ENCODE assay signal across 24 cellular contexts in genomic region chr2:197914778-197915177, GRCh38.
A peak's percentile ranks its signal among the peaks of the same experiment; 100 is the strongest.
DNase-seq lines count a peak whose midpoint lies in the region; ATAC-seq, FAIRE-seq and TF ChIP-seq lines count a peak whose summit lies in the region.
"Had no signal": no experiment of that assay in that cellular context is flagged by ENCODE, and none has a peak within 500 bp of the region (broad histone marks: within the 10 kb centered on the region; RNA-seq: fewer than 3 reads in every experiment).

No MANE protein-coding gene starts in this region.

- CTCF ChIA-PET in SK-N-SH (lab: Yijun Ruan, JAX) = interaction anchor here (0.9 kb wide), 1 partner anchor 23 kb away, joined by 3 read pairs; no protein-coding TSS in a partner anchor

- POLR2A ChIA-PET in SK-N-SH (lab: Yijun Ruan, JAX) = no interaction called here

- peaks cover 6% of the 10 kb centered on the region for H3F3A ChIP-seq in SK-N-SH (replicated peaks; ENCODE audit: insufficient read depth)

- DNase-seq in SK-N-SH = no peak
- peak; percentile 42 for DNase-seq in AG10803 (ENCODE audit: low read depth)
- DNase-seq in bronchial epithelial cell (ENCODE audit: low read depth) = peak; percentile 7
- DNase-seq in NCI-H82 treated with DMSO at 0.1 percent for 48 hours (lab: John Stamatoyannopoulos, UW; ENCODE audit: unreplicated experiment) = no peak
- DNase-seq in ascending aorta (ENCODE audit: low spot score in 2 of 2) = no peak
- DNase-seq: ACHN; Calu3; CD8-positive, alpha-beta T cell; GOT3; NCI-H1105; NCI-H2029 treated with DMSO at 0.1 percent for 48 hours; NCI-H345; NCI-H524; NCI-H774; Peyer's patch had no signal

- no peak for TF ChIP-seq RAD21 in SK-N-SH (IDR thresholded peaks at IDR 0.05; ENCODE audit: low read length)

- H3K79me2 ChIP-seq in SK-N-SH (ENCODE audit: insufficient read depth) = no peaks in the 10 kb centered on the region; the same call in 1 of the 2 replicates

- H3K36me3 ChIP-seq in SK-N-SH (replicated peaks in 1 of 2; ENCODE audit: control insufficient read depth in 1 of 2, insufficient read depth in 2 of 2, low read length in 1 of 2) (no peaks in the 10 kb centered on the region), bronchial epithelial cell (ENCODE audit: control insufficient read depth, insufficient read depth, low read length) (no peaks in the 10 kb centered on the region), gastroesophageal sphincter (no peaks in the 10 kb centered on the region), ascending aorta (no peaks in the 10 kb centered on the region)
- H3K36me3 ChIP-seq: BLaER1 treated with 17β-estradiol and CSF1 and Interleukin-3, amounts not matched to agents 10 nM and 100 nM; Peyer's patch had no signal

- H3K4me1 ChIP-seq in SK-N-SH (ENCODE audit: control insufficient read depth in 1 of 2, insufficient read depth in 2 of 2, low read depth in 1 of 2, low read length in 1 of 2) (peaks cover 0 to 4% of the 10 kb centered on the region in 2 experiments; a peak in 1 of 4 replicates), gastroesophageal sphincter (peaks cover 4 to 40% (median 8%) of the 10 kb centered on the region in 3 donors), ascending aorta (peaks cover 0 to 34% of the 10 kb centered on the region in 2 donors)
- H3K4me1 ChIP-seq: Peyer's patch had no signal

- no peak for TF ChIP-seq CTCF in SK-N-SH (IDR thresholded peaks at IDR 0.05)
- no peak for TF ChIP-seq CTCF in AG10803 (conservative IDR thresholded peaks at IDR 0.05; ENCODE audit: low read length)
- TF ChIP-seq CTCF in bronchial epithelial cell (IDR thresholded peaks at IDR 0.05; ENCODE audit: insufficient read depth, low read length, severe bottlenecking) = no peak
- no peak for TF ChIP-seq CTCF in gastroesophageal sphincter (IDR thresholded peaks at IDR 0.05)
- TF ChIP-seq CTCF in ascending aorta (IDR thresholded peaks at IDR 0.05) = no peak

- H3K4me3 ChIP-seq in SK-N-SH (ENCODE audit: low read depth in 2 of 2, low read length in 1 of 2) (no peak overlapping the region), AG10803 (ENCODE audit: low read length) (no peak overlapping the region), bronchial epithelial cell (ENCODE audit: low read depth, low read length) (no peak overlapping the region), gastroesophageal sphincter (no peak overlapping the region), ascending aorta (no peak overlapping the region)
- H3K4me3 ChIP-seq: BLaER1 treated with 17β-estradiol and CSF1 and Interleukin-3, amounts not matched to agents 10 nM and 100 nM; Peyer's patch had no signal

- no peak overlapping the region for H3K9ac ChIP-seq in SK-N-SH
- H3K9ac ChIP-seq: BLaER1 treated with 17β-estradiol and CSF1 and Interleukin-3, amounts not matched to agents 10 nM and 100 nM; KMS-11 had no signal

- H2AFZ ChIP-seq in SK-N-SH (ENCODE audit: low read depth) = no peak overlapping the region

- TF ChIP-seq POLR2A in gastroesophageal sphincter (IDR thresholded peaks at IDR 0.05) = no peak

- no peaks in the 10 kb centered on the region for H3K9me2 ChIP-seq in SK-N-SH

- H3K9me3 ChIP-seq in SK-N-SH (no peaks in the 10 kb centered on the region), gastroesophageal sphincter (no peaks in the 10 kb centered on the region), ascending aorta (no peaks in the 10 kb centered on the region)
- H3K9me3 ChIP-seq: Peyer's patch had no signal

- no peak for TF ChIP-seq EP300 in SK-N-SH (IDR thresholded peaks at IDR 0.05; ENCODE audit: borderline replicate concordance in 1 of 2, low read depth in 1 of 2, low read length in 1 of 2)
- no peak for TF ChIP-seq EP300 in gastroesophageal sphincter (IDR thresholded peaks at IDR 0.05)

- WGBS in SK-N-SH (ENCODE audit: low lambda C conversion rate) = 47% methylated on average over 2 of the region's 2 CpGs
- WGBS in gastroesophageal sphincter (ENCODE audit: low coverage in 1 of 2), 2 donors = 50 to 61% methylated on average over 2 of the region's 2 CpGs

- H3K4me2 ChIP-seq in SK-N-SH = no peak overlapping the region
- H3K4me2 ChIP-seq: BLaER1 treated with 17β-estradiol and CSF1 and Interleukin-3, amounts not matched to agents 10 nM and 100 nM; KMS-11 had no signal

- ATAC-seq in SK-N-SH treated with all-trans-retinoic acid at 6 μM for 48 hours = no peak; the same call in 2 of the 3 replicates
- ATAC-seq in gastroesophageal sphincter = peak; percentile 73
- no peak for ATAC-seq in GM18870 (IDR thresholded peaks at IDR 0.05; ENCODE audit: unreplicated experiment)
- ATAC-seq: CD8-positive, alpha-beta T cell; HCT116 had no signal

- H3K27me3 ChIP-seq in SK-N-SH (ENCODE audit: insufficient read depth) (no peaks in the 10 kb centered on the region), bronchial epithelial cell (ENCODE audit: control insufficient read depth, insufficient read depth, low read length) (no peaks in the 10 kb centered on the region), gastroesophageal sphincter (no peaks in the 10 kb centered on the region), ascending aorta (no peaks in the 10 kb centered on the region)
- H3K27me3 ChIP-seq: Peyer's patch had no signal

- no peak for FAIRE-seq in bronchial epithelial cell (lab: Jason Lieb, UNC)
- FAIRE-seq: G401.6, GM12892 had no signal

- intact Hi-C loops in ascending aorta (cut with DNase I) = loop anchor here (5.0 kb wide), 1 partner anchor 37 kb away; no protein-coding TSS in a partner anchor

- H3K27ac ChIP-seq in SK-N-SH (ENCODE audit: low read depth in 2 of 2, low read length in 1 of 2) (no peak overlapping the region), gastroesophageal sphincter (peak overlapping the region in 2 of 4 donors; percentile 40 to 55), ascending aorta (peak overlapping the region in 1 of 2 donors; percentile 34)
- H3K27ac ChIP-seq: 22Rv1; BLaER1 treated with 17β-estradiol and CSF1 and Interleukin-3, amounts not matched to agents 10 nM and 100 nM; KMS-11; Peyer's patch had no signal

- no peaks in the 10 kb centered on the region for H4K20me1 ChIP-seq in SK-N-SH (ENCODE audit: insufficient read depth)
- H4K20me1 ChIP-seq: BLaER1 treated with 17β-estradiol and CSF1 and Interleukin-3, amounts not matched to agents 10 nM and 100 nM had no signal

TF ChIP-seq in SK-N-SH, 30 proteins besides CTCF, POLR2A, EP300 and RAD21:
- TF ChIP-seq, protein P1, sequence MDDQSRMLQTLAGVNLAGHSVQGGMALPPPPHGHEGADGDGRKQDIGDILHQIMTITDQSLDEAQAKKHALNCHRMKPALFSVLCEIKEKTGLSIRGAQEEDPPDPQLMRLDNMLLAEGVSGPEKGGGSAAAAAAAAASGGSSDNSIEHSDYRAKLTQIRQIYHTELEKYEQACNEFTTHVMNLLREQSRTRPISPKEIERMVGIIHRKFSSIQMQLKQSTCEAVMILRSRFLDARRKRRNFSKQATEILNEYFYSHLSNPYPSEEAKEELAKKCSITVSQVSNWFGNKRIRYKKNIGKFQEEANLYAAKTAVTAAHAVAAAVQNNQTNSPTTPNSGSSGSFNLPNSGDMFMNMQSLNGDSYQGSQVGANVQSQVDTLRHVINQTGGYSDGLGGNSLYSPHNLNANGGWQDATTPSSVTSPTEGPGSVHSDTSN (IDR thresholded peaks at IDR 0.05) = 0 out of 2 replicates have a peak, but pooled peaks have one; percentile 18
- TF ChIP-seq GABPA (IDR thresholded peaks at IDR 0.05; ENCODE audit: low read depth) = no peak

TF ChIP-seq in SK-N-SH treated with all-trans-retinoic acid at 6 μM for 48 hours, 23 proteins besides CTCF, POLR2A, EP300 and RAD21:
- no peak for TF ChIP-seq ZNF8 (CRISPR knock-in tag; IDR thresholded peaks at IDR 0.05)
- no peak for TF ChIP-seq PPARA (CRISPR knock-in tag; IDR thresholded peaks at IDR 0.05; ENCODE audit: borderline replicate concordance)
- no peak for TF ChIP-seq ARNTL (CRISPR knock-in tag; IDR thresholded peaks at IDR 0.05; ENCODE audit: borderline replicate concordance, low read depth)

Comparison
In these comparisons a context has a peak if more than half of its experiments do, and no peak if none do; other contexts are left out.
1. DNase-seq: peak in AG10803 (single experiment) and bronchial epithelial cell (single experiment); none in SK-N-SH (single experiment), NCI-H82 treated with DMSO at 0.1 percent for 48 hours (single experiment) and ascending aorta (0 of 2).